15 cellular contexts compared by ENCODE assay signal in genomic region chr18:6132751-6133368, GRCh38.
"Had no signal": no experiment of that assay in that cellular context is flagged by ENCODE, and none has a peak within 500 bp of the region (broad histone marks: within the 10 kb centered on the region; RNA-seq: fewer than 3 reads in every experiment).

No MANE protein-coding gene starts in this region.

- H3K4me1 ChIP-seq: parathyroid adenoma, prostate gland, tibial nerve, upper lobe of right lung had no signal

- H3K36me3 ChIP-seq: prostate gland, upper lobe of right lung had no signal

- DNase-seq: effector CD8-positive, alpha-beta T cell; islet precursor cell; naive thymus-derived CD4-positive, alpha-beta T cell; nephron progenitor cell; spleen; stimulated activated CD4-positive, alpha-beta T cell treated with anti-CD3 and anti-CD28 coated beads, Interleukin-15, amount 100 ng/mL, for 24 hours; stimulated activated CD4-positive, alpha-beta T cell treated with anti-CD3 and anti-CD28 coated beads, Interleukin-1b, Interleukin-23, amount 100 ng/mL, for 48 hours; stimulated activated CD4-positive, alpha-beta T cell treated with anti-CD3 and anti-CD28 coated beads, Interleukin-4, amount 100 ng/mL, for 24 hours; upper lobe of right lung had no signal

- H3K27ac ChIP-seq: coronary artery, parathyroid adenoma, prostate gland, spleen, tibial nerve, upper lobe of right lung had no signal

- H3K9me3 ChIP-seq: prostate gland, upper lobe of right lung had no signal

- ATAC-seq: naive thymus-derived CD4-positive, alpha-beta T cell; sciatic nerve; stimulated activated memory B cell treated with anti-CD40 and anti-IgM and Interleukin-4, amounts not matched to agents 10 μg/mL and 1 μg/mL and 100 μg/mL, for 72 hours; upper lobe of right lung had no signal

- H3K4me3 ChIP-seq: coronary artery, prostate gland, spleen, tibial nerve, upper lobe of right lung had no signal

- H3K27me3 ChIP-seq: spleen, tibial nerve, upper lobe of right lung had no signal
